8 cellular contexts compared by ENCODE assay signal in the genomic region with DNA sequence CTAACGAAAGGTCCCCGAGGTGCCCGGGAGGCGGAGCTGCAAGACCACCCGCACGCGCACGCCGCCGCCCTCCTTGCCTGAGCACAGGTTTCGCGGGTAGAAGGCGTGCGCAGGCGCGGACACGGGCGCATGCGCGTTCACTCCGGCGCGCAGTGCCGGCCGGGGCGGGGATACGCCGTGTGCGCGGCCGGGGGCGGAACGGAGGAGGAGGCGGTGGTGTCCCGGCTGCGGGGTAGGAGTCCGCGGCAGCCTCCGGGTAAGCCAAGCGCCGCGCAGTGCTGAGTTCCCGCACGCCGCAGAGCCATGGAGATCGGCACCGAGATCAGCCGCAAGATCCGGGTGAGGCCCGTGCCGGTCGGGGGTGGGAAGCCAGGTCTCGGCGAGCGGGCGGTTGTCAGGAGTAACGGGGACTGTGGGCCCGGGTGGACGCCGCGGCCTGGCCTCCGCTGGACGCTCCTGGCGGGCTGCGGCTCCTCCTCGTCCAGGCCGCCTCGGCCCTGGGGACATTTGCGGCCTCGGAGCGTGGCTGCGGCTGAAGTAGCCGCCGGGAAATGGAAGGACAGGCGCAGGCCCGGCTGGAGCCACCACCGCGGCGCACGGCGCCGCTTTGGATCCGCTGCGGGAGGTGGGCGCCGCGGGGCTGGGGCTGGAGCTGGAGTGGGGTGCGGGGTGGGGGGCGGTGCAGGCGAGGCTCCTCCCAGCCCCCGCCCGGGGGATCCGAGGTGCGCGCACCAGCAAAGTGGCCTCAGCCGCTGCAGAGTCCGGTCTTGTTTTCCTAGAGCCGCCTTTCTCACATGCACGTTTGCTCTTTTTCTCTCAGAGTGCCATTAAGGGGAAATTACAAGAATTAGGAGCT. TPM values are rescaled to one million over a fixed set of nuclear protein-coding genes. Genes with fewer than 3 reads are reported as not detected.
DNase-seq lines count a peak whose midpoint lies in the region; FAIRE-seq and TF ChIP-seq lines count a peak whose summit lies in the region.

Gene ZC3H14 (plus strand): TSS at position 207 of the 856 bp plus-strand sequence. CDS start 97 bp downstream, at position 304.

- H3K36me3 ChIP-seq in Loucy (ENCODE audit: insufficient read depth, low read length) (peaks cover 5% of the 10 kb centered on the region; the same call in 1 of the 2 replicates), neural cell (ENCODE audit: insufficient read depth, low read length) (no peaks in the 10 kb centered on the region), stomach smooth muscle (ENCODE audit: control insufficient read depth in 2 of 2, insufficient read depth in 2 of 2, low read length in 2 of 2) (peaks cover 2 to 3% of the 10 kb centered on the region in 2 donors)

- no peaks in the 10 kb centered on the region for H3F3A ChIP-seq in Loucy (ENCODE audit: low read depth)
- no peaks in the 10 kb centered on the region for H3F3A ChIP-seq in neural cell (ENCODE audit: insufficient read depth, low read length, poor library complexity, severe bottlenecking)

- H3K9me3 ChIP-seq in Loucy (ENCODE audit: insufficient read depth, low read depth, low read length) = no peaks in the 10 kb centered on the region
- H3K9me3 ChIP-seq in neural cell (ENCODE audit: low read length) = no peaks in the 10 kb centered on the region
- no peaks in the 10 kb centered on the region for H3K9me3 ChIP-seq in stomach smooth muscle (ENCODE audit: control insufficient read depth in 2 of 2, low read length in 2 of 2)

- in situ Hi-C loops in G401 (cut with HindIII; ENCODE audit: low sequenced_read_pairs) = no loop called here

- FAIRE-seq in H54 (lab: Jason Lieb, UNC) = peak; percentile 45

- H3K27me3 ChIP-seq in Loucy (ENCODE audit: insufficient read depth, low read length, poor library complexity, severe bottlenecking) (no peaks in the 10 kb centered on the region), neural cell (ENCODE audit: insufficient read depth, low read depth, low read length) (no peaks in the 10 kb centered on the region), stomach smooth muscle (ENCODE audit: control insufficient read depth in 1 of 2, insufficient read depth in 2 of 2, low read length in 2 of 2) (no peaks in the 10 kb centered on the region)

- no peaks in the 10 kb centered on the region for H3K9me2 ChIP-seq in Loucy (replicated peaks; ENCODE audit: low read depth, low read length)
- H3K9me2 ChIP-seq in neural cell (ENCODE audit: insufficient read depth, low read length) = no peaks in the 10 kb centered on the region

- H3K4me3 ChIP-seq in Loucy (ENCODE audit: low read length, poor library complexity, severe bottlenecking) = peak within 1 kb of the TSS; percentile 79
- H3K4me3 ChIP-seq in neural cell (ENCODE audit: low read length) = peak within 1 kb of the TSS; percentile 91
- peak within 1 kb of the TSS; percentile 82 to 91 for H3K4me3 ChIP-seq in stomach smooth muscle (ENCODE audit: low read length in 2 of 2)

- TF ChIP-seq RAD21 in neural cell (conservative IDR thresholded peaks at IDR 0.05) = peak; percentile 41

- H3K9ac ChIP-seq in Loucy (ENCODE audit: low read depth, low read length, poor library complexity, severe bottlenecking) = peak within 1 kb of the TSS; percentile 83
- peak within 1 kb of the TSS; percentile 90 for H3K9ac ChIP-seq in neural cell (ENCODE audit: low read length)
- peak within 1 kb of the TSS; percentile 66 to 87 for H3K9ac ChIP-seq in stomach smooth muscle (ENCODE audit: low read length in 2 of 2)

- TF ChIP-seq EP300 in neural cell (conservative IDR thresholded peaks at IDR 0.05; ENCODE audit: poor library complexity, severe bottlenecking) = peak; percentile 35

- H3K4me2 ChIP-seq in Loucy (ENCODE audit: low read depth, low read length, poor library complexity, severe bottlenecking) (peak within 1 kb of the TSS; percentile 93), neural cell (ENCODE audit: low read length) (peak within 1 kb of the TSS; percentile 67)

- H3K27ac ChIP-seq in neural cell (ENCODE audit: low read length) (peak within 1 kb of the TSS; percentile 83), stomach smooth muscle (ENCODE audit: low read length) (peak within 1 kb of the TSS; percentile 81)

- peaks cover 13% of the 10 kb centered on the region for H4K20me1 ChIP-seq in Loucy (ENCODE audit: insufficient read depth, low read length, poor library complexity, severe bottlenecking)
- H4K20me1 ChIP-seq in neural cell (ENCODE audit: insufficient read depth) = peaks cover 8% of the 10 kb centered on the region

- DNase-seq in G401 (ENCODE audit: low spot score) = peak; percentile 84
- peak; percentile 75 for DNase-seq in H54 (ENCODE audit: insufficient read length, low spot score)
- peak; percentile 58 for DNase-seq in SHP77 treated with DMSO at 0.1 percent for 48 hours (lab: John Stamatoyannopoulos, UW)
- peak; percentile 95 for DNase-seq in activated effector memory CD4-positive, alpha-beta T cell treated with anti-CD3 and anti-CD28 coated beads, Interleukin-2, amount 50 U/mL, for 16 hours
- DNase-seq in fibroblast of the conjunctiva (ENCODE audit: low read depth) = peak; percentile 72

- peak within 1 kb of the TSS; percentile 83 for H2AFZ ChIP-seq in Loucy (ENCODE audit: low read length)
- H2AFZ ChIP-seq in neural cell (ENCODE audit: low read depth, low read length) = peak within 1 kb of the TSS; percentile 95

- peak; percentile 68 for TF ChIP-seq POLR2A in H54 (IDR thresholded peaks at IDR 0.05; ENCODE audit: low read depth, low read length)

- no peak; the same call in none of the 2 replicates for TF ChIP-seq CTCF in Loucy (conservative IDR thresholded peaks at IDR 0.05; ENCODE audit: low read length)
- TF ChIP-seq CTCF in neural cell (IDR thresholded peaks at IDR 0.05; ENCODE audit: poor library complexity, severe bottlenecking) = no peak

- H3K4me1 ChIP-seq in Loucy (ENCODE audit: insufficient read depth, low read length, poor library complexity, severe bottlenecking) (peaks cover 15% of the 10 kb centered on the region), stomach smooth muscle (ENCODE audit: control insufficient read depth, insufficient read depth, low read length) (peaks cover 8% of the 10 kb centered on the region)

- H3K79me2 ChIP-seq in Loucy (ENCODE audit: insufficient read depth, low read length) (peaks cover 30% of the 10 kb centered on the region), neural cell (replicated peaks; ENCODE audit: insufficient read depth, low read length) (peaks cover 27% of the 10 kb centered on the region)

TF ChIP-seq in neural cell, 6 proteins besides CTCF, POLR2A, EP300 and RAD21:
- TF ChIP-seq, protein P1, sequence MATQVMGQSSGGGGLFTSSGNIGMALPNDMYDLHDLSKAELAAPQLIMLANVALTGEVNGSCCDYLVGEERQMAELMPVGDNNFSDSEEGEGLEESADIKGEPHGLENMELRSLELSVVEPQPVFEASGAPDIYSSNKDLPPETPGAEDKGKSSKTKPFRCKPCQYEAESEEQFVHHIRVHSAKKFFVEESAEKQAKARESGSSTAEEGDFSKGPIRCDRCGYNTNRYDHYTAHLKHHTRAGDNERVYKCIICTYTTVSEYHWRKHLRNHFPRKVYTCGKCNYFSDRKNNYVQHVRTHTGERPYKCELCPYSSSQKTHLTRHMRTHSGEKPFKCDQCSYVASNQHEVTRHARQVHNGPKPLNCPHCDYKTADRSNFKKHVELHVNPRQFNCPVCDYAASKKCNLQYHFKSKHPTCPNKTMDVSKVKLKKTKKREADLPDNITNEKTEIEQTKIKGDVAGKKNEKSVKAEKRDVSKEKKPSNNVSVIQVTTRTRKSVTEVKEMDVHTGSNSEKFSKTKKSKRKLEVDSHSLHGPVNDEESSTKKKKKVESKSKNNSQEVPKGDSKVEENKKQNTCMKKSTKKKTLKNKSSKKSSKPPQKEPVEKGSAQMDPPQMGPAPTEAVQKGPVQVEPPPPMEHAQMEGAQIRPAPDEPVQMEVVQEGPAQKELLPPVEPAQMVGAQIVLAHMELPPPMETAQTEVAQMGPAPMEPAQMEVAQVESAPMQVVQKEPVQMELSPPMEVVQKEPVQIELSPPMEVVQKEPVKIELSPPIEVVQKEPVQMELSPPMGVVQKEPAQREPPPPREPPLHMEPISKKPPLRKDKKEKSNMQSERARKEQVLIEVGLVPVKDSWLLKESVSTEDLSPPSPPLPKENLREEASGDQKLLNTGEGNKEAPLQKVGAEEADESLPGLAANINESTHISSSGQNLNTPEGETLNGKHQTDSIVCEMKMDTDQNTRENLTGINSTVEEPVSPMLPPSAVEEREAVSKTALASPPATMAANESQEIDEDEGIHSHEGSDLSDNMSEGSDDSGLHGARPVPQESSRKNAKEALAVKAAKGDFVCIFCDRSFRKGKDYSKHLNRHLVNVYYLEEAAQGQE (IDR thresholded peaks at IDR 0.05; ENCODE audit: borderline replicate concordance) = peak; percentile 51
- TF ChIP-seq POLR2AphosphoS5 (IDR thresholded peaks at IDR 0.05) (peak; percentile 93), EZH2 (IDR thresholded peaks at IDR 0.05; ENCODE audit: borderline replicate concordance, insufficient read depth, low read length, poor library complexity, severe bottlenecking) (no peak), SMC3 (conservative IDR thresholded peaks at IDR 0.05; ENCODE audit: poor library complexity) (peak; percentile 6), MXI1 (conservative IDR thresholded peaks at IDR 0.05; ENCODE audit: poor library complexity, severe bottlenecking) (peak; percentile 94), TAF1 (IDR thresholded peaks at IDR 0.05; ENCODE audit: low read depth) (peak; percentile 75)

RNA-seq across cellular contexts. Expression of gene ZC3H14, which starts in this region (rescaled TPM):
- 74.2 and 98.7 TPM in 2 replicates for total RNA-seq in G401 (2014; rRNA removed; shearing (Covaris generic))
- 70.5 and 85.7 TPM in 2 replicates for polyA plus RNA-seq in neural cell
- polyA minus RNA-seq in neural cell = 105 and 123 TPM in 2 replicates

Comparison
In these comparisons a context has a peak if more than half of its experiments do, and no peak if none do; other contexts are left out.
1. Peak in every context shown above with its lines: DNase-seq, H3K4me3 ChIP-seq and H3K27ac ChIP-seq.